In genomic region chr1:37999434-38000232, GRCh38 we compare ENCODE assay signal across 1 cellular context.
TF ChIP-seq lines count a peak whose summit lies in the region.

No MANE protein-coding gene starts in this region.

TF ChIP-seq in GM23338, 12 proteins besides CTCF, POLR2A, EP300 and RAD21 (continued from another document):
- no peak for TF ChIP-seq ZNF462 (CRISPR knock-in tag; IDR thresholded peaks at IDR 0.05)
- no peak for TF ChIP-seq POLR2AphosphoS5 (IDR thresholded peaks at IDR 0.05; ENCODE audit: low read depth)
- no peak for TF ChIP-seq JUNB (IDR thresholded peaks at IDR 0.05; ENCODE audit: unreplicated experiment)
- TF ChIP-seq EZH2phosphoT487 (IDR thresholded peaks at IDR 0.05; ENCODE audit: unreplicated experiment), result no peak
- no peak for TF ChIP-seq ZNF114 (CRISPR knock-in tag; IDR thresholded peaks at IDR 0.05)
- TF ChIP-seq REST (IDR thresholded peaks at IDR 0.05; ENCODE audit: unreplicated experiment), result no peak
- TF ChIP-seq STAT1 (IDR thresholded peaks at IDR 0.05; ENCODE audit: unreplicated experiment), result no peak
